In genomic region chr11:114666760-114667159, GRCh38 we compare ENCODE assay signal across 10 cellular contexts. TPM values are rescaled to one million over a fixed set of nuclear protein-coding genes. Genes with fewer than 3 reads are reported as not detected.
"Had no signal": no experiment of that assay in that cellular context is flagged by ENCODE, and none has a peak within 500 bp of the region (broad histone marks: within the 10 kb centered on the region; RNA-seq: fewer than 3 reads in every experiment).

No MANE protein-coding gene starts in this region.

- H3K27ac ChIP-seq: HL-60 had no signal

- FAIRE-seq: H1, H54, HepG2 had no signal

- DNase-seq: H9, HCEC 1CT, KBM-7 had no signal

- H3K4me3 ChIP-seq: GM23338 had no signal

- ATAC-seq: GM23338, HepG2 had no signal

RNA-seq across cellular contexts. Expression of gene NXPE2, which starts 11.6 kb away (rescaled TPM):
- total RNA-seq: H1, HepG2, HT1080 had no signal
- polyA plus RNA-seq: GM23338, H1, HepG2, IgD-negative memory B cell had no signal
